Comparison of ENCODE assay signal across 1 cellular context in the genomic region with DNA sequence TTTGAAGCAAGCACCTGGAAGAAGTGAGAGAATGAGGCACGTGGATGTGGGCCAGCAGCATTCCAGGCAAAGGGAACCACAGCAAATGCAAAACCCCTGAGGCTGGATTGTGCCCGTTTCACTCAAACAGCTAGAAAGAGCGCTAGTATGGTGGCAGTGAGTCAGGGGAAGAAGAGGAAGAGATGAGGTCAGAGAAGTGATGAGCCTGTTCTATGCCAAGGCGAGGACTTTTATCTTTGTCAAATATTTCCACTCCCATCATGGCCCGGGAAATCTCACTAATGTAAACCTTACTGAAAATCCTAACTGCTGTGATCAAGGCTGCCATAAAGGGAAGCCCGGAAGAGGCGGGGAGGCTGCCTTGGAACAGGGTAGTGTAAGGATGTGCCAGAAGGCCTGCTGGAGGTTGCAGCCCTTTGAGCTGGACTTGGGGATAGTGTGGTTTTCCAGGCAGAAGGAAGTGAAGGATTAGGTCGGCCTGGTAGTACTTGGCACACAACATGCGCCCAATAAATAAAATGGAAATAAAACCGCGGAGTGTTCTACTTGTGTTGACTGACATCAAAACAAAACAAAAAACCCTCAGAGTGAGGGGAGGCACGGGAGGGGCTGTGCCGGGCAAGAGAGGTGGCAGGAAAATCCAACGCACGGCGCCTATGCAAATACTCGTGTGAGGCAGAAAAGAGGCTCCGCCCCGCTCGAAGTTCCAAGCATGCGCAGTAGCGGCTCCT.
TF ChIP-seq lines count a peak whose summit lies in the region.

No MANE protein-coding gene starts in this region.

TF ChIP-seq in HEK293, 187 proteins besides CTCF, POLR2A, EP300 and RAD21 (continued from another document):
- TF ChIP-seq ZNF366 (tag by site-specific recombination; conservative IDR thresholded peaks at IDR 0.05): peak; percentile 61
- 0 out of 2 replicates have a peak, but pooled peaks have one; percentile 8 for TF ChIP-seq ZNF184 (tag by site-specific recombination; IDR thresholded peaks at IDR 0.05)
- no peak for TF ChIP-seq ZNF132 (tag by site-specific recombination; IDR thresholded peaks at IDR 0.05; ENCODE audit: borderline replicate concordance)
- no peak; the same call in 1 of the 2 replicates for TF ChIP-seq TRIM28 (IDR thresholded peaks at IDR 0.05; ENCODE audit: borderline replicate concordance, low read length)
- TF ChIP-seq SP7 (tag by site-specific recombination; IDR thresholded peaks at IDR 0.05): peak; percentile 47; the same call in 1 of the 2 replicates
- no peak for TF ChIP-seq ZNF776 (tag by site-specific recombination; IDR thresholded peaks at IDR 0.05; ENCODE audit: borderline replicate concordance)
- peak; percentile 67 for TF ChIP-seq PATZ1 (tag by site-specific recombination; IDR thresholded peaks at IDR 0.05)
- no peak for TF ChIP-seq ZNF324 (tag by site-specific recombination; IDR thresholded peaks at IDR 0.05)
- no peak for TF ChIP-seq HOXC10 (CRISPR knock-in tag; IDR thresholded peaks at IDR 0.05)
- TF ChIP-seq, protein P1, sequence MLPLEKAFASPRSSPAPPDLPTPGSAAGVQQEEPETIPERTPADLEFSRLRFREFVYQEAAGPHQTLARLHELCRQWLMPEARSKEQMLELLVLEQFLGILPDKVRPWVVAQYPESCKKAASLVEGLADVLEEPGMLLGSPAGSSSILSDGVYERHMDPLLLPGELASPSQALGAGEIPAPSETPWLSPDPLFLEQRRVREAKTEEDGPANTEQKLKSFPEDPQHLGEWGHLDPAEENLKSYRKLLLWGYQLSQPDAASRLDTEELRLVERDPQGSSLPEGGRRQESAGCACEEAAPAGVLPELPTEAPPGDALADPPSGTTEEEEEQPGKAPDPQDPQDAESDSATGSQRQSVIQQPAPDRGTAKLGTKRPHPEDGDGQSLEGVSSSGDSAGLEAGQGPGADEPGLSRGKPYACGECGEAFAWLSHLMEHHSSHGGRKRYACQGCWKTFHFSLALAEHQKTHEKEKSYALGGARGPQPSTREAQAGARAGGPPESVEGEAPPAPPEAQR (tag by site-specific recombination; IDR thresholded peaks at IDR 0.05): no peak
- TF ChIP-seq ZNF677 (tag by site-specific recombination; IDR thresholded peaks at IDR 0.05): no peak
- peak; percentile 31; the same call in 1 of the 2 replicates for TF ChIP-seq ZNF843 (tag by site-specific recombination; IDR thresholded peaks at IDR 0.05)
- TF ChIP-seq ZNF629 (tag by site-specific recombination; IDR thresholded peaks at IDR 0.05): peak; percentile 70
- no peak for TF ChIP-seq ZNF610 (tag by site-specific recombination; IDR thresholded peaks at IDR 0.05; ENCODE audit: borderline replicate concordance)
- no peak for TF ChIP-seq KLF9 (tag by site-specific recombination; IDR thresholded peaks at IDR 0.05; ENCODE audit: low read depth)
- no peak for TF ChIP-seq ZNF623 (tag by site-specific recombination; IDR thresholded peaks at IDR 0.05)
- TF ChIP-seq OVOL3 (tag by site-specific recombination; IDR thresholded peaks at IDR 0.05): no peak
- no peak for TF ChIP-seq ZNF521 (tag by site-specific recombination; IDR thresholded peaks at IDR 0.05)
- TF ChIP-seq GLIS2 (tag by site-specific recombination; IDR thresholded peaks at IDR 0.05): no peak
- 0 out of 2 replicates have a peak, but pooled peaks have one; percentile 8 for TF ChIP-seq ZNF398 (tag by site-specific recombination; IDR thresholded peaks at IDR 0.05)
- TF ChIP-seq KLF10 (tag by site-specific recombination; IDR thresholded peaks at IDR 0.05): no peak
- no peak for TF ChIP-seq ZBTB10 (tag by site-specific recombination; IDR thresholded peaks at IDR 0.05)
- no peak for TF ChIP-seq ZNF426 (tag by site-specific recombination; IDR thresholded peaks at IDR 0.05)
- no peak for TF ChIP-seq ZNF362 (tag by site-specific recombination; IDR thresholded peaks at IDR 0.05)
- peak; percentile 30; the same call in 1 of the 2 replicates for TF ChIP-seq ZFP69B (tag by site-specific recombination; IDR thresholded peaks at IDR 0.05)
- 0 out of 2 replicates have a peak, but pooled peaks have one; percentile 45 for TF ChIP-seq ZBTB48 (tag by site-specific recombination; IDR thresholded peaks at IDR 0.05)
- TF ChIP-seq ZNF16 (tag by site-specific recombination; IDR thresholded peaks at IDR 0.05; ENCODE audit: low read depth): no peak
- 0 out of 2 replicates have a peak, but pooled peaks have one; percentile 37 for TF ChIP-seq ZNF660 (tag by site-specific recombination; IDR thresholded peaks at IDR 0.05)
- TF ChIP-seq HOXD13 (CRISPR knock-in tag; IDR thresholded peaks at IDR 0.05; ENCODE audit: borderline replicate concordance): no peak
- TF ChIP-seq WT1 (tag by site-specific recombination; IDR thresholded peaks at IDR 0.05): peak; percentile 44; the same call in 1 of the 2 replicates
- TF ChIP-seq, protein P2, sequence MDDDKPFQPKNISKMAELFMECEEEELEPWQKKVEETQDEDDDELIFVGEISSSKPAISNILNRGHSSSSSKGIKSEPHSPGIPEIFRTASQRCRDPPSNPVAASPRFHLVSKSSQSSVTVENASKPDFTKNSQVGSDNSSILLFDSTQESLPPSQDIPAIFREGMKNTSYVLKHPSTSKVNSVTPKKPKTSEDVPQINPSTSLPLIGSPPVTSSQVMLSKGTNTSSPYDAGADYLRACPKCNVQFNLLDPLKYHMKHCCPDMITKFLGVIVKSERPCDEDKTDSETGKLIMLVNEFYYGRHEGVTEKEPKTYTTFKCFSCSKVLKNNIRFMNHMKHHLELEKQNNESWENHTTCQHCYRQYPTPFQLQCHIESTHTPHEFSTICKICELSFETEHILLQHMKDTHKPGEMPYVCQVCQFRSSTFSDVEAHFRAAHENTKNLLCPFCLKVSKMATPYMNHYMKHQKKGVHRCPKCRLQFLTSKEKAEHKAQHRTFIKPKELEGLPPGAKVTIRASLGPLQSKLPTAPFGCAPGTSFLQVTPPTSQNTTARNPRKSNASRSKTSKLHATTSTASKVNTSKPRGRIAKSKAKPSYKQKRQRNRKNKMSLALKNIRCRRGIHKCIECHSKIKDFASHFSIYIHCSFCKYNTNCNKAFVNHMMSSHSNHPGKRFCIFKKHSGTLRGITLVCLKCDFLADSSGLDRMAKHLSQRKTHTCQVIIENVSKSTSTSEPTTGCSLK (tag by site-specific recombination; IDR thresholded peaks at IDR 0.05): no peak
- no peak for TF ChIP-seq REPIN1 (tag by site-specific recombination; IDR thresholded peaks at IDR 0.05; ENCODE audit: low read depth)
- no peak for TF ChIP-seq KLF1 (tag by site-specific recombination; IDR thresholded peaks at IDR 0.05)
- no peak for TF ChIP-seq SP3 (tag by site-specific recombination; IDR thresholded peaks at IDR 0.05)
- TF ChIP-seq, protein P3, sequence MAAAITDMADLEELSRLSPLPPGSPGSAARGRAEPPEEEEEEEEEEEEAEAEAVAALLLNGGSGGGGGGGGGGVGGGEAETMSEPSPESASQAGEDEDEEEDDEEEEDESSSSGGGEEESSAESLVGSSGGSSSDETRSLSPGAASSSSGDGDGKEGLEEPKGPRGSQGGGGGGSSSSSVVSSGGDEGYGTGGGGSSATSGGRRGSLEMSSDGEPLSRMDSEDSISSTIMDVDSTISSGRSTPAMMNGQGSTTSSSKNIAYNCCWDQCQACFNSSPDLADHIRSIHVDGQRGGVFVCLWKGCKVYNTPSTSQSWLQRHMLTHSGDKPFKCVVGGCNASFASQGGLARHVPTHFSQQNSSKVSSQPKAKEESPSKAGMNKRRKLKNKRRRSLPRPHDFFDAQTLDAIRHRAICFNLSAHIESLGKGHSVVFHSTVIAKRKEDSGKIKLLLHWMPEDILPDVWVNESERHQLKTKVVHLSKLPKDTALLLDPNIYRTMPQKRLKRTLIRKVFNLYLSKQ (tag by site-specific recombination; IDR thresholded peaks at IDR 0.05; ENCODE audit: borderline replicate concordance): no peak
- TF ChIP-seq ZBTB49 (tag by site-specific recombination; IDR thresholded peaks at IDR 0.05; ENCODE audit: low read depth): no peak
- no peak for TF ChIP-seq ZNF792 (tag by site-specific recombination; IDR thresholded peaks at IDR 0.05)
- TF ChIP-seq ZNF501 (tag by site-specific recombination; IDR thresholded peaks at IDR 0.05): no peak
- TF ChIP-seq ZNF596 (tag by site-specific recombination; IDR thresholded peaks at IDR 0.05): no peak
- TF ChIP-seq ZNF350 (tag by site-specific recombination; IDR thresholded peaks at IDR 0.05): no peak
- peak; percentile 96 for TF ChIP-seq MYNN (tag by site-specific recombination; IDR thresholded peaks at IDR 0.05; ENCODE audit: borderline replicate concordance)
